8 cellular contexts compared by ENCODE assay signal in genomic region chr1:53278294-53278693, GRCh38. TPM values are rescaled to one million over a fixed set of nuclear protein-coding genes. Genes with fewer than 3 reads are reported as not detected.
DNase-seq lines count a peak whose midpoint lies in the region; ATAC-seq and TF ChIP-seq lines count a peak whose summit lies in the region.

No MANE protein-coding gene starts in this region.

- WGBS in trophoblast cell (ENCODE audit: extremely low coverage, insufficient coverage, insufficient read length): no CpG with 5 or more reads among the region's 8 CpGs

- no peak overlapping the region for H3K4me2 ChIP-seq in trophoblast cell (ENCODE audit: low read length)

- no peaks in the 10 kb centered on the region for H3K27me3 Mint-ChIP-seq in activated T-cell treated with anti-CD3 and anti-CD28 coated beads, Interleukin-2, amount 50 U/mL, for 72 hours (ENCODE audit: low read depth)

- no peaks in the 10 kb centered on the region for H3K79me2 ChIP-seq in trophoblast cell (ENCODE audit: control insufficient read depth, insufficient read depth, low read length, poor library complexity)

- no peak overlapping the region for H3K9ac ChIP-seq in trophoblast cell (ENCODE audit: low read length)

- H3K23ac ChIP-seq in trophoblast cell (ENCODE audit: low read length): no peak overlapping the region

- H2BK12ac ChIP-seq in trophoblast cell (ENCODE audit: low read length): peak overlapping the region; percentile 62

- H2BK120ac ChIP-seq in trophoblast cell (ENCODE audit: insufficient read depth, low read length, poor library complexity): peak overlapping the region; percentile 28

- intact Hi-C loops in A673 (cut with micrococcal nuclease; ENCODE audit: unreplicated experiment) (loop anchor here (2.0 to 10.0 kb wide), 4 partner anchors 115 to 1519 kb away; no protein-coding TSS in a partner anchor), Panc1 (cut with micrococcal nuclease; ENCODE audit: unreplicated experiment) (loop anchor here (1.0 kb wide), 1 partner anchor 115 kb away; no protein-coding TSS in a partner anchor)

- TF ChIP-seq CTCF in A673 (conservative IDR thresholded peaks at IDR 0.05; ENCODE audit: low read depth, low read length): peak; percentile 91
- TF ChIP-seq CTCF in GM12875 (IDR thresholded peaks at IDR 0.05; ENCODE audit: borderline replicate concordance, insufficient read depth, low read depth, low read length): peak; percentile 76
- TF ChIP-seq CTCF in Panc1 (IDR thresholded peaks at IDR 0.05): peak; percentile 92
- TF ChIP-seq CTCF in fibroblast of the aortic adventitia (IDR thresholded peaks at IDR 0.05; ENCODE audit: insufficient read depth, low read length): peak; percentile 86

- DNase-seq in A673 (ENCODE audit: low spot score) (peak; percentile 45), Panc1 (ENCODE audit: low read depth, low spot score) (peak; percentile 13), fibroblast of the aortic adventitia (ENCODE audit: low read depth) (peak; percentile 38), trophoblast cell (peak; percentile 55 to 78), ureter (ENCODE audit: low spot score) (peak; percentile 64)
- peak; percentile 67 to 75 for DNase-seq in activated T-cell treated with anti-CD3 and anti-CD28 coated beads, Interleukin-2, amount 50 U/mL, for 72 hours

- no peak overlapping the region for H2BK5ac ChIP-seq in trophoblast cell (ENCODE audit: low read depth, low read length, poor library complexity)

- ATAC-seq in Panc1: peak; percentile 73
- peak; percentile 66 to 71 for ATAC-seq in activated T-cell treated with anti-CD3 and anti-CD28 coated beads, Interleukin-2, amount 50 U/mL, for 72 hours (replicated peaks in 1 of 2)
- no peak for ATAC-seq in HG03520 (IDR thresholded peaks at IDR 0.05; ENCODE audit: unreplicated experiment)

- H3K36me3 Mint-ChIP-seq in activated T-cell treated with anti-CD3 and anti-CD28 coated beads, Interleukin-2, amount 50 U/mL, for 72 hours (ENCODE audit: insufficient read depth in 2 of 2): peaks cover 3 to 4% of the 10 kb centered on the region in 2 donors

- H3K79me1 ChIP-seq in trophoblast cell (ENCODE audit: low read length): peaks cover 4% of the 10 kb centered on the region

- no peak overlapping the region for H2AFZ ChIP-seq in trophoblast cell (ENCODE audit: insufficient read depth, low read length, poor library complexity)

- H3K36me3 ChIP-seq in A673 (ENCODE audit: insufficient read depth, low read length, poor library complexity, severe bottlenecking): no peaks in the 10 kb centered on the region
- no peaks in the 10 kb centered on the region; the same call in 1 of the 2 replicates for H3K36me3 ChIP-seq in Panc1 (ENCODE audit: control insufficient read depth, insufficient read depth, low read length)
- H3K36me3 ChIP-seq in trophoblast cell (ENCODE audit: control insufficient read depth in 1 of 2, insufficient read depth in 2 of 2, low read length in 2 of 2): no peaks in the 10 kb centered on the region

- no peak overlapping the region for H3K4me3 Mint-ChIP-seq in activated T-cell treated with anti-CD3 and anti-CD28 coated beads, Interleukin-2, amount 50 U/mL, for 72 hours

- POLR2A ChIA-PET in A673 (lab: Charles Lee; ENCODE audit: low non-redundant PET): no interaction called here
- POLR2A ChIA-PET in Panc1 (lab: Charles Lee): interaction anchor here (0.7 kb wide), 1 partner anchor 49 kb away, joined by 7 read pairs; no protein-coding TSS in a partner anchor

- no peak overlapping the region for H3K4ac ChIP-seq in trophoblast cell (ENCODE audit: low read depth, low read length)

- no peaks in the 10 kb centered on the region for H3K9me3 Mint-ChIP-seq in activated T-cell treated with anti-CD3 and anti-CD28 coated beads, Interleukin-2, amount 50 U/mL, for 72 hours

- H2AK5ac ChIP-seq in trophoblast cell (ENCODE audit: low read length): no peak overlapping the region

- H4K91ac ChIP-seq in trophoblast cell (ENCODE audit: low read depth, low read length): peak overlapping the region; percentile 15

- H3K27ac Mint-ChIP-seq in activated T-cell treated with anti-CD3 and anti-CD28 coated beads, Interleukin-2, amount 50 U/mL, for 72 hours: no peak overlapping the region

- no peaks in the 10 kb centered on the region for H3K4me1 Mint-ChIP-seq in activated T-cell treated with anti-CD3 and anti-CD28 coated beads, Interleukin-2, amount 50 U/mL, for 72 hours (ENCODE audit: low read depth)

- no peak overlapping the region for H3K27ac ChIP-seq in A673 (ENCODE audit: low read depth, low read length, poor library complexity, severe bottlenecking)
- H3K27ac ChIP-seq in Panc1 (ENCODE audit: low read length): no peak overlapping the region
- no peak overlapping the region for H3K27ac ChIP-seq in trophoblast cell (ENCODE audit: low read depth, low read length)

- in situ Hi-C loops in Panc1 (cut with HindIII; ENCODE audit: low pct_unique_long_range_greater_than_20kb, low sequenced_read_pairs): no loop called here

- no peak overlapping the region for H3K18ac ChIP-seq in trophoblast cell (ENCODE audit: low read length)

- H3K9me3 ChIP-seq in A673 (ENCODE audit: low read depth, low read length, poor library complexity, severe bottlenecking) (no peaks in the 10 kb centered on the region), Panc1 (ENCODE audit: control insufficient read depth, insufficient read depth, low read depth, low read length) (no peaks in the 10 kb centered on the region), trophoblast cell (ENCODE audit: insufficient read depth, low read depth, low read length) (no peaks in the 10 kb centered on the region)

- no peak overlapping the region for H4K8ac ChIP-seq in trophoblast cell (ENCODE audit: low read depth, low read length)

- CTCF ChIA-PET in A673 (lab: Charles Lee): interaction anchor here (0.5 to 1.4 kb wide), 5 partner anchors 13 to 1570 kb away, joined by 3 to 12 read pairs (median 3); no protein-coding TSS in a partner anchor
- CTCF ChIA-PET in Panc1 (lab: Charles Lee): interaction anchor here (0.6 to 2.8 kb wide), 7 partner anchors 84 to 433 kb away, joined by 3 to 45 read pairs (median 6); no protein-coding TSS in a partner anchor

- BruUV-seq in A673 (replicated peaks; lab: Mats Ljungman, UMichigan) (no TSS peak), Panc1 (replicated peaks; lab: Mats Ljungman, UMichigan) (no TSS peak)

- H3K4me3 ChIP-seq in A673 (ENCODE audit: low read depth, low read length, poor library complexity, severe bottlenecking): no peak overlapping the region
- no peak overlapping the region for H3K4me3 ChIP-seq in GM12875 (ENCODE audit: low read depth, low read length)
- H3K4me3 ChIP-seq in Panc1 (ENCODE audit: low read depth in 2 of 2, low read length in 2 of 2): no peak overlapping the region
- no peak overlapping the region for H3K4me3 ChIP-seq in fibroblast of the aortic adventitia (ENCODE audit: low read depth, low read length)
- H3K4me3 ChIP-seq in trophoblast cell (ENCODE audit: low read depth, low read length): no peak overlapping the region

- H3K4me1 ChIP-seq in A673 (ENCODE audit: insufficient read depth, low read length, poor library complexity, severe bottlenecking): no peaks in the 10 kb centered on the region
- H3K4me1 ChIP-seq in Panc1 (ENCODE audit: control insufficient read depth, insufficient read depth, low read length): no peaks in the 10 kb centered on the region
- H3K4me1 ChIP-seq in trophoblast cell (ENCODE audit: control insufficient read depth in 1 of 2, insufficient read depth in 2 of 2, low read length in 2 of 2): peaks cover 11 to 12% of the 10 kb centered on the region in 2 experiments

- no peak overlapping the region for H4K12ac ChIP-seq in trophoblast cell (ENCODE audit: low read depth, low read length)

- no peak overlapping the region for H3K14ac ChIP-seq in trophoblast cell (ENCODE audit: low read length)

- H3K27me3 ChIP-seq in A673 (replicated peaks; ENCODE audit: insufficient read depth, low read depth, low read length, poor library complexity): no peaks in the 10 kb centered on the region
- H3K27me3 ChIP-seq in Panc1 (ENCODE audit: control insufficient read depth, insufficient read depth, low read length): no peaks in the 10 kb centered on the region
- H3K27me3 ChIP-seq in trophoblast cell (ENCODE audit: insufficient read depth, low read length): no peaks in the 10 kb centered on the region

RNA-seq across cellular contexts. Expression of gene MAGOH, which starts 40.0 kb away (rescaled TPM):
- 75.1 and 76.3 TPM in 2 replicates for total RNA-seq in A673 (2021)
- 63.8 TPM for total RNA-seq in Panc1 (2021; ENCODE audit: unreplicated experiment)
- 66.0 TPM for polyA plus RNA-seq in Panc1 (2012; ENCODE audit: insufficient read length)
- 10 to 100 TPM; 65.2 TPM for total RNA-seq in activated T-cell treated with anti-CD3 and anti-CD28 coated beads, Interleukin-2, amount 50 U/mL, for 72 hours
- 3.8 and 24.2 TPM in 2 replicates for total RNA-seq in fibroblast of the aortic adventitia (ENCODE audit: low replicate concordance)
- 95.0 and 100 TPM in 2 replicates for polyA plus RNA-seq in trophoblast cell (2013)
- 36.0 TPM for total RNA-seq in ureter

RNA-seq across cellular contexts. Expression of gene LRP8, which starts 49.6 kb away (rescaled TPM):
- total RNA-seq in A673 (2021) (24.6 and 24.7 TPM in 2 replicates), Panc1 (2021; ENCODE audit: unreplicated experiment) (28.6 TPM), fibroblast of the aortic adventitia (ENCODE audit: low replicate concordance) (8.6 and 13.6 TPM in 2 replicates), ureter (11.3 TPM)
- 24.2 TPM for polyA plus RNA-seq in Panc1 (2012; ENCODE audit: insufficient read length)
- total RNA-seq in activated T-cell treated with anti-CD3 and anti-CD28 coated beads, Interleukin-2, amount 50 U/mL, for 72 hours: 10 to 100 TPM; 31.4 to 36.5 TPM
- 5.2 and 5.8 TPM in 2 replicates for polyA plus RNA-seq in trophoblast cell (2013)

RNA-seq across cellular contexts. Expression of gene CZIB, which starts 57.9 kb away (rescaled TPM):
- total RNA-seq in A673 (2021): 53.8 and 56.7 TPM in 2 replicates
- 57.2 TPM for total RNA-seq in Panc1 (2021; ENCODE audit: unreplicated experiment)
- polyA plus RNA-seq in Panc1 (2012; ENCODE audit: insufficient read length): 53.2 TPM
- 10 to 100 TPM; 43.1 to 43.4 TPM for total RNA-seq in activated T-cell treated with anti-CD3 and anti-CD28 coated beads, Interleukin-2, amount 50 U/mL, for 72 hours
- 49.9 and 66.6 TPM in 2 replicates for total RNA-seq in fibroblast of the aortic adventitia (ENCODE audit: low replicate concordance)
- polyA plus RNA-seq in trophoblast cell (2013): 32.3 and 34.4 TPM in 2 replicates
- 58.2 TPM for total RNA-seq in ureter

Comparison
In these comparisons a context has a peak if more than half of its experiments do, and no peak if none do; other contexts are left out.
1. DNase-seq: peak in every context shown above with its lines; median percentile 71 in activated T-cell treated with anti-CD3 and anti-CD28 coated beads, Interleukin-2, amount 50 U/mL, for 72 hours; 66 in trophoblast cell; 64 in ureter; 45 in A673; 38 in fibroblast of the aortic adventitia; 13 in Panc1.